ENCODE assay signal across 12 cellular contexts in the genomic region with DNA sequence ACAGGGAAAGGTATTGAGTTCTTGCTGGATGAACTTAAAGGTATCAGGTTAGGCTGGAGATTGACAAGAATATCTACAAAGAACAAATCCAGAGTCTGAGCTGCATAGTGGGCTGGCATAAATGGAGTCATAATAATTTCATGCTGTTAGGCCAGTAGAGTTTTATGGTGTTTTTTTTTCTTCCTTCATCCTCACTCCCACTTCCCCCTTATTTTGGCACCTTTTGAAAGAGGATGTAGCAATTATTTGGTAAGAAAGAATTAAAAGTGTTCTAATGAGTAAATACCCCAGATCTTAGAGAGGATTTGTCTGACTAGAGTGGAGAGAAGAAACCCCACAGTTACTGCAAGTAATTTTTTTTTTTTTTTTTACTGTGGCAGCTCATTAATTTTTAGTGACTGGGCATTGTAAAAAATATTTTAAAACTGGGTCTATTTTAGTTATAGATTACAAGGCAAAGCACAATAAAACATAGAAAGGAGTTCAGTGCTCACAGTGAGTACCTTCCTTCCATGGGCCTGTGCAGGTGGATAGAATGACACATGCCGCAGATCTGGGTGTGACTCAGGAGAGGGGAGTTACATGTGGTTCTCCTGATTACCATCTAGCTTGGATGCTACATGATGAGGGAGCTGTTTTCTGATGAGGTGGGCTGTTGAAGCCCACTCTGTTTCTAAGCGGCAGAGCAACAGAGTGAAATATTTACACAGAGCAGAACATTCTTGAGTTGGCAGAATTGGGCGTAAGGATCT. TPM values are rescaled to one million over a fixed set of nuclear protein-coding genes. Genes with fewer than 3 reads are reported as not detected.
DNase-seq lines count a peak whose midpoint lies in the region; ATAC-seq lines count a peak whose summit lies in the region.
"Had no signal": no experiment of that assay in that cellular context is flagged by ENCODE, and none has a peak within 500 bp of the region (broad histone marks: within the 10 kb centered on the region; RNA-seq: fewer than 3 reads in every experiment).

No MANE protein-coding gene starts in this region.

- DNase-seq in activated CD8-positive, alpha-beta memory T cell treated with anti-CD3 and anti-CD28 coated beads, Interleukin-2, amount 50 U/mL, for 4 hours = peak; percentile 34
- no peak for DNase-seq in activated CD8-positive, alpha-beta memory T cell treated with anti-CD3 and anti-CD28 coated beads, Interleukin-2, amount 50 U/mL, for 48 hours
- DNase-seq in central memory CD8-positive, alpha-beta T cell (ENCODE audit: low spot score in 2 of 2) = no peak
- DNase-seq in SKM-1 treated with dmso at 0.1 percent for 144 hours (lab: John Stamatoyannopoulos, UW; ENCODE audit: unreplicated experiment) = no peak
- DNase-seq in left ventricle myocardium superior = no peak
- DNase-seq: activated gamma-delta T cell, NCI-H1417 treated with DMSO at 0.1 percent for 48 hours had no signal

- H3K27ac Mint-ChIP-seq in T-helper 1 cell treated with Interleukin-12 subunit alpha and Interleukin-12 subunit beta and Interleukin-4 antibody, amounts not matched to agents 30 μg/mL and 1 μg/mL, for 36 hours = peak overlapping the region; percentile 82
- H3K27ac Mint-ChIP-seq in central memory CD8-positive, alpha-beta T cell (ENCODE audit: low read depth) = peak overlapping the region; percentile 49
- H3K27ac Mint-ChIP-seq in stimulated activated memory B cell treated with anti-CD40 and anti-IgM and Interleukin-4, amounts not matched to agents 10 μg/mL and 1 μg/mL and 100 μg/mL, for 72 hours = peak overlapping the region; percentile 92

- no peak for ATAC-seq in central memory CD8-positive, alpha-beta T cell (replicated peaks; ENCODE audit: extremely low read depth, poor library complexity, severe bottlenecking)
- no peak for ATAC-seq in stimulated activated memory B cell treated with anti-CD40 and anti-IgM and Interleukin-4, amounts not matched to agents 10 μg/mL and 1 μg/mL and 100 μg/mL, for 72 hours
- ATAC-seq in left ventricle myocardium superior = no peak
- ATAC-seq in HG02870 (IDR thresholded peaks at IDR 0.05; ENCODE audit: unreplicated experiment) = no peak
- ATAC-seq: A549, Right ventricle myocardium inferior had no signal

- no peaks in the 10 kb centered on the region for H3K9me3 Mint-ChIP-seq in T-helper 1 cell treated with Interleukin-12 subunit alpha and Interleukin-12 subunit beta and Interleukin-4 antibody, amounts not matched to agents 30 μg/mL and 1 μg/mL, for 36 hours
- no peaks in the 10 kb centered on the region for H3K9me3 Mint-ChIP-seq in central memory CD8-positive, alpha-beta T cell
- peaks cover 4% of the 10 kb centered on the region for H3K9me3 Mint-ChIP-seq in stimulated activated memory B cell treated with anti-CD40 and anti-IgM and Interleukin-4, amounts not matched to agents 10 μg/mL and 1 μg/mL and 100 μg/mL, for 72 hours

- peaks cover 69% of the 10 kb centered on the region for H3K36me3 Mint-ChIP-seq in T-helper 1 cell treated with Interleukin-12 subunit alpha and Interleukin-12 subunit beta and Interleukin-4 antibody, amounts not matched to agents 30 μg/mL and 1 μg/mL, for 36 hours (ENCODE audit: low read depth)
- peaks cover 32% of the 10 kb centered on the region for H3K36me3 Mint-ChIP-seq in central memory CD8-positive, alpha-beta T cell (ENCODE audit: insufficient read depth)
- H3K36me3 Mint-ChIP-seq in stimulated activated memory B cell treated with anti-CD40 and anti-IgM and Interleukin-4, amounts not matched to agents 10 μg/mL and 1 μg/mL and 100 μg/mL, for 72 hours = peaks cover 77% of the 10 kb centered on the region

- H3K4me3 Mint-ChIP-seq in T-helper 1 cell treated with Interleukin-12 subunit alpha and Interleukin-12 subunit beta and Interleukin-4 antibody, amounts not matched to agents 30 μg/mL and 1 μg/mL, for 36 hours = peak overlapping the region; percentile 70
- peak overlapping the region; percentile 26 for H3K4me3 Mint-ChIP-seq in central memory CD8-positive, alpha-beta T cell
- H3K4me3 Mint-ChIP-seq in stimulated activated memory B cell treated with anti-CD40 and anti-IgM and Interleukin-4, amounts not matched to agents 10 μg/mL and 1 μg/mL and 100 μg/mL, for 72 hours = peak overlapping the region; percentile 70

- intact Hi-C loops in left ventricle myocardium superior (cut with micrococcal nuclease) = no loop called here

- H3K4me1 Mint-ChIP-seq in T-helper 1 cell treated with Interleukin-12 subunit alpha and Interleukin-12 subunit beta and Interleukin-4 antibody, amounts not matched to agents 30 μg/mL and 1 μg/mL, for 36 hours (ENCODE audit: low read depth) = peaks cover 70% of the 10 kb centered on the region
- H3K4me1 Mint-ChIP-seq in central memory CD8-positive, alpha-beta T cell = peaks cover 77% of the 10 kb centered on the region
- peaks cover 73% of the 10 kb centered on the region for H3K4me1 Mint-ChIP-seq in stimulated activated memory B cell treated with anti-CD40 and anti-IgM and Interleukin-4, amounts not matched to agents 10 μg/mL and 1 μg/mL and 100 μg/mL, for 72 hours

- H3K27me3 Mint-ChIP-seq in T-helper 1 cell treated with Interleukin-12 subunit alpha and Interleukin-12 subunit beta and Interleukin-4 antibody, amounts not matched to agents 30 μg/mL and 1 μg/mL, for 36 hours (ENCODE audit: low read depth) = no peaks in the 10 kb centered on the region
- H3K27me3 Mint-ChIP-seq in central memory CD8-positive, alpha-beta T cell = no peaks in the 10 kb centered on the region
- H3K27me3 Mint-ChIP-seq in stimulated activated memory B cell treated with anti-CD40 and anti-IgM and Interleukin-4, amounts not matched to agents 10 μg/mL and 1 μg/mL and 100 μg/mL, for 72 hours = no peaks in the 10 kb centered on the region

RNA-seq across cellular contexts. Expression of gene EDEM1, which starts 5.2 kb away (rescaled TPM):
- total RNA-seq in left ventricle myocardium superior = 6.1 TPM
